Comparison of ENCODE assay signal across 25 cellular contexts in genomic region chr10:116164291-116164690, GRCh38.
DNase-seq lines count a peak whose midpoint lies in the region; ATAC-seq, FAIRE-seq and TF ChIP-seq lines count a peak whose summit lies in the region.
"Had no signal": no experiment of that assay in that cellular context is flagged by ENCODE, and none has a peak within 500 bp of the region (broad histone marks: within the 10 kb centered on the region; RNA-seq: fewer than 3 reads in every experiment).

No MANE protein-coding gene starts in this region.

- no peaks in the 10 kb centered on the region for H3K36me3 ChIP-seq in HepG2 (replicated peaks in 1 of 2; ENCODE audit: control insufficient read depth in 1 of 2, insufficient read depth in 2 of 2, low read length in 2 of 2)

- in situ Hi-C loops in HepG2 (cut with HindIII; ENCODE audit: extremely low pct_ligation_motif_present, low pct_unique_long_range_greater_than_20kb), result no loop called here

- no peak overlapping the region for H3K4me3 ChIP-seq in HepG2 (replicated peaks in 1 of 3; ENCODE audit: insufficient read depth in 1 of 3, low read depth in 2 of 3, low read length in 3 of 3)
- H3K4me3 ChIP-seq: GM12878, SK-N-MC had no signal

- CTCF ChIA-PET in HepG2 (lab: Yijun Ruan, JAX; ENCODE audit: low intra/inter-chr PET ratio, low total read pairs), result no interaction called here

- TF ChIP-seq RAD21 in HepG2 (CRISPR knock-in tag; IDR thresholded peaks at IDR 0.05), result no peak

- DNase-seq in RPMI7951 (ENCODE audit: low read depth) (peak; percentile 15), epidermal melanocyte (ENCODE audit: insufficient read length, low spot score) (peak; percentile 39), medulla oblongata (ENCODE audit: extremely low spot score) (peak; percentile 59), renal cortical epithelial cell (ENCODE audit: low read depth) (peak; percentile 9), HepG2 (ENCODE audit: low spot score) (no peak)
- no peak for DNase-seq in effector CD8-positive, alpha-beta T cell (lab: John Stamatoyannopoulos, UW)
- DNase-seq: Caco-2; CD8-positive, alpha-beta T cell; Karpas-422; NCI-H1105; NCI-H1436 treated with DMSO at 0.1 percent for 48 hours; NCI-H1930; NCI-H2107; NCI-H524; NCI-H774; SHP77 had no signal

- intact Hi-C loops in HepG2 (cut with micrococcal nuclease; ENCODE audit: unreplicated experiment), result no loop called here

- peaks cover 7% of the 10 kb centered on the region; the same call in 1 of the 2 replicates for H3K9me3 ChIP-seq in HepG2 (ENCODE audit: low read length)
- H3K9me3 ChIP-seq: Caco-2 had no signal

- H3K79me2 ChIP-seq in HepG2 (ENCODE audit: insufficient read depth, low read length), result no peaks in the 10 kb centered on the region

- BruUV-seq in HepG2 (replicated peaks; lab: Mats Ljungman, UMichigan), result no TSS peak

- no peaks in the 10 kb centered on the region for H4K20me1 ChIP-seq in HepG2 (ENCODE audit: insufficient read depth, low read length)

- POLR2A ChIA-PET in HepG2 (lab: Yijun Ruan, JAX), result no interaction called here

- no peak overlapping the region for H2AFZ ChIP-seq in HepG2 (ENCODE audit: low read length)

- H3K4me2 ChIP-seq in HepG2 (ENCODE audit: low read depth, low read length), result no peak overlapping the region

- TF ChIP-seq CTCF in HepG2 (CRISPR knock-in tag; IDR thresholded peaks at IDR 0.05), result no peak

- TF ChIP-seq EP300 in HepG2 (IDR thresholded peaks at IDR 0.05; ENCODE audit: low read depth in 2 of 2, low read length in 2 of 2), result no peak
- TF ChIP-seq EP300 in HepG2 (CRISPR knock-in tag; IDR thresholded peaks at IDR 0.05; ENCODE audit: borderline replicate concordance), result no peak

- no peak for FAIRE-seq in HepG2 (lab: Jason Lieb, UNC)
- FAIRE-seq: A204.1, G401.6, GM12878, GM19239 had no signal

- no peaks in the 10 kb centered on the region for H3K4me1 ChIP-seq in HepG2 (ENCODE audit: insufficient read depth, low read length)
- H3K4me1 ChIP-seq: Caco-2 had no signal

- H3K27ac ChIP-seq in HepG2 (ENCODE audit: extremely low read length, insufficient read depth, low read length), result no peak overlapping the region
- H3K27ac ChIP-seq: C4-2B, RWPE1, SK-N-MC had no signal

- no peaks in the 10 kb centered on the region; a peak in 1 of 5 replicates for H3K27me3 ChIP-seq in HepG2 (ENCODE audit: control insufficient read depth in 1 of 2, insufficient read depth in 2 of 2, low read length in 2 of 2)

- 16% methylated on average over 5 of the region's 5 CpGs for WGBS in HepG2 (ENCODE audit: low lambda C conversion rate)

- ATAC-seq in HepG2 (no peak), GM21447 (IDR thresholded peaks at IDR 0.05; ENCODE audit: unreplicated experiment) (no peak)
- ATAC-seq: CD8-positive, alpha-beta T cell; GM12878; HCT116 had no signal

- H3K9ac ChIP-seq in HepG2 (ENCODE audit: insufficient read depth, low read depth, low read length), result no peak overlapping the region

- TF ChIP-seq POLR2A in HepG2 (IDR thresholded peaks at IDR 0.05; ENCODE audit: insufficient read depth in 1 of 2, low read depth in 2 of 2, low read length in 2 of 2), result no peak

TF ChIP-seq in HepG2, 621 proteins besides CTCF, POLR2A, EP300 and RAD21:
- TF ChIP-seq EED (CRISPR knock-in tag; IDR thresholded peaks at IDR 0.05) (no peak), TIGD3 (CRISPR knock-in tag; IDR thresholded peaks at IDR 0.05; ENCODE audit: borderline replicate concordance) (no peak), GMEB1 (CRISPR knock-in tag; IDR thresholded peaks at IDR 0.05; ENCODE audit: borderline replicate concordance) (no peak), ZMYM2 (CRISPR knock-in tag; IDR thresholded peaks at IDR 0.05) (no peak)

Comparison
In these comparisons a context has a peak if more than half of its experiments do, and no peak if none do; other contexts are left out.
1. DNase-seq: peak in RPMI7951 (single experiment), epidermal melanocyte (single experiment), medulla oblongata (single experiment) and renal cortical epithelial cell (single experiment); none in HepG2 (single experiment) and effector CD8-positive, alpha-beta T cell (single experiment).